Comparison of ENCODE assay signal across 11 cellular contexts in the genomic region with DNA sequence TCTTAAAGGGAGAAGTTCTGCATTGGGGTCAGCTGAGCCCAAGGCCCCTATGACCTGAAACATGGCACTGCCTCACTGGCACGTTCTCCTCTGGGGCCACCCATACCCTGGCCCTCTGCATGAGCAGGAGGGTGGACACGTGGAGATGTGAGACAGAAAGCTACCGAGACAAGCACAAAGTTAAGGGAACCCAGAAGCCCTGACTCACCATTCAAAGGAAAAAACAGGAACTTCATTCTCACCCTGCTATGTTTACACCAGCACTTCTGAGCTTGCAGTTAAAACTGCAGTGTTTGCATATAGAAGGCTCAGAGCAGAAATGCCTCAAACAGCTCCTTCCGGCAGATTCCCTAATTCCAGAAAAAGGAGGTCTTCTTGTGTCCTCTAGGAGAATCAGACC. TPM values are rescaled to one million over a fixed set of nuclear protein-coding genes. Genes with fewer than 3 reads are reported as not detected.
DNase-seq lines count a peak whose midpoint lies in the region; ATAC-seq and TF ChIP-seq lines count a peak whose summit lies in the region.
"Had no signal": no experiment of that assay in that cellular context is flagged by ENCODE, and none has a peak within 500 bp of the region (broad histone marks: within the 10 kb centered on the region; RNA-seq: fewer than 3 reads in every experiment).

No MANE protein-coding gene starts in this region.

- H3K27ac Mint-ChIP-seq in activated naive CD4-positive, alpha-beta T cell treated with anti-CD3 and anti-CD28 coated beads, Interleukin-2, amount 50 U/mL, for 24 hours = peak overlapping the region; percentile 53
- H3K27ac Mint-ChIP-seq in activated CD4-positive, alpha-beta memory T cell treated with anti-CD3 and anti-CD28 coated beads for 36 hours = peak overlapping the region; percentile 70

- no peaks in the 10 kb centered on the region for H3K9me3 Mint-ChIP-seq in activated naive CD4-positive, alpha-beta T cell treated with anti-CD3 and anti-CD28 coated beads, Interleukin-2, amount 50 U/mL, for 24 hours
- no peaks in the 10 kb centered on the region for H3K9me3 Mint-ChIP-seq in activated CD4-positive, alpha-beta memory T cell treated with anti-CD3 and anti-CD28 coated beads for 36 hours

- H3K36me3 Mint-ChIP-seq in activated naive CD4-positive, alpha-beta T cell treated with anti-CD3 and anti-CD28 coated beads, Interleukin-2, amount 50 U/mL, for 24 hours = peaks cover 2% of the 10 kb centered on the region
- H3K36me3 Mint-ChIP-seq in activated CD4-positive, alpha-beta memory T cell treated with anti-CD3 and anti-CD28 coated beads for 36 hours = peaks cover 7% of the 10 kb centered on the region

- no peak for TF ChIP-seq CTCF in left lung (IDR thresholded peaks at IDR 0.05)

- no peaks in the 10 kb centered on the region for H3K27me3 Mint-ChIP-seq in activated naive CD4-positive, alpha-beta T cell treated with anti-CD3 and anti-CD28 coated beads, Interleukin-2, amount 50 U/mL, for 24 hours
- H3K27me3 Mint-ChIP-seq in activated CD4-positive, alpha-beta memory T cell treated with anti-CD3 and anti-CD28 coated beads for 36 hours = no peaks in the 10 kb centered on the region

- H3K27me3 ChIP-seq in left lung = no peaks in the 10 kb centered on the region

- no peak overlapping the region for H3K4me3 Mint-ChIP-seq in activated naive CD4-positive, alpha-beta T cell treated with anti-CD3 and anti-CD28 coated beads, Interleukin-2, amount 50 U/mL, for 24 hours
- H3K4me3 Mint-ChIP-seq in activated CD4-positive, alpha-beta memory T cell treated with anti-CD3 and anti-CD28 coated beads for 36 hours = no peak overlapping the region

- H3K4me1 ChIP-seq in left lung = peaks cover 0 to 40% of the 10 kb centered on the region in 2 donors

- H3K27ac ChIP-seq in left lung (peak overlapping the region; percentile 23 to 67), temporal lobe (ENCODE audit: low read depth, low read length) (peak overlapping the region; percentile 64)

- peak; percentile 76 for ATAC-seq in left lung
- no peak for ATAC-seq in GM19023 (IDR thresholded peaks at IDR 0.05; ENCODE audit: unreplicated experiment)

- POLR2A ChIA-PET in activated CD4-positive, alpha-beta memory T cell treated with anti-CD3 and anti-CD28 coated beads for 36 hours (lab: Charles Lee) = no interaction called here

- H3K9me3 ChIP-seq in left lung = no peaks in the 10 kb centered on the region

- intact Hi-C loops in activated CD4-positive, alpha-beta memory T cell treated with anti-CD3 and anti-CD28 coated beads for 36 hours (cut with micrococcal nuclease) = no loop called here
- intact Hi-C loops in left lung (cut with DNase I) = no loop called here

- H3K4me3 ChIP-seq in left lung = no peak overlapping the region

- no peak for DNase-seq in activated naive CD4-positive, alpha-beta T cell treated with Interleukin-2 at 50 U/mL for 16 hours
- DNase-seq in activated CD4-positive, alpha-beta memory T cell treated with anti-CD3 and anti-CD28 coated beads for 36 hours = no peak
- DNase-seq in left lung (peak in 1 of 2 donors; percentile 72), SW480 (ENCODE audit: low spot score) (no peak), NCI-H1092 (lab: John Stamatoyannopoulos, UW) (no peak)
- DNase-seq: activated effector memory CD4-positive, alpha-beta T cell treated with anti-CD3 and anti-CD28 coated beads, Interleukin-2, amount 50 U/mL, for 16 hours; occipital lobe; T1000 had no signal

- peaks cover 5% of the 10 kb centered on the region for H3K4me1 Mint-ChIP-seq in activated naive CD4-positive, alpha-beta T cell treated with anti-CD3 and anti-CD28 coated beads, Interleukin-2, amount 50 U/mL, for 24 hours
- peaks cover 16% of the 10 kb centered on the region for H3K4me1 Mint-ChIP-seq in activated CD4-positive, alpha-beta memory T cell treated with anti-CD3 and anti-CD28 coated beads for 36 hours (ENCODE audit: low read depth)

- CTCF ChIA-PET in activated CD4-positive, alpha-beta memory T cell treated with anti-CD3 and anti-CD28 coated beads for 36 hours (lab: Charles Lee) = interaction anchor here (1.3 kb wide), 1 partner anchor 78 kb away, joined by 6 read pairs; the partner anchor contains the start of gene SSBP1

- H3K36me3 ChIP-seq in left lung = peaks cover 0 to 62% of the 10 kb centered on the region in 2 donors

RNA-seq across cellular contexts. Expression of gene DENND11, which starts 41.7 kb away (rescaled TPM):
- 10 to 100 TPM; 27.5 to 28.9 TPM for total RNA-seq in activated CD4-positive, alpha-beta memory T cell treated with anti-CD3 and anti-CD28 coated beads for 36 hours
- total RNA-seq in left lung = 10 to 100 TPM; 20.4 to 28.9 TPM
- total RNA-seq in temporal lobe = 30.0 TPM

RNA-seq across cellular contexts. Expression of gene WEE2, which starts 47.9 kb away (rescaled TPM):
- not detected for total RNA-seq in activated CD4-positive, alpha-beta memory T cell treated with anti-CD3 and anti-CD28 coated beads for 36 hours
- total RNA-seq in left lung (not detected), temporal lobe (0.49 TPM)
